Comparison of ENCODE assay signal across 10 cellular contexts in the genomic region with DNA sequence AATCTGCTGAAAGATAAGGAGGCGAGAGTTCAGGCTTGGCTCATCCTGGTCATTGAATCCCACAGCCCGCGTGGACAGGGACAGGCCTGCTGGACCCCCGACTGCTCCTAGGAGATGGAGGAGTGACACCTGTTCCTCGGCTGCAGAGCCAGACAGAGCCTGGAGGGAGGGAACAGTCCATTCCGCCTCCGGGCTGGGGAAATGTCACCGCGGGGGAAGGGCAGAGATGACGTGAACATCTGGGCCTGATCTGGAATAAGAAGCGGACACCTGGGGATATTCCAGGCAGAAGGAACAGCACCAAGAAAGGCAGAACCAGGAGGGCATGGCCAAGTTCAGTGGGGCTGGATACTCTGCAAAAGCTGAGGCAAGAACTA. TPM values are rescaled to one million over a fixed set of nuclear protein-coding genes. Genes with fewer than 3 reads are reported as not detected.
DNase-seq lines count a peak whose midpoint lies in the region; ATAC-seq and TF ChIP-seq lines count a peak whose summit lies in the region.
"Had no signal": no experiment of that assay in that cellular context is flagged by ENCODE, and none has a peak within 500 bp of the region (broad histone marks: within the 10 kb centered on the region; RNA-seq: fewer than 3 reads in every experiment).

No MANE protein-coding gene starts in this region.

- peak overlapping the region; percentile 61 for H3K27ac Mint-ChIP-seq in activated CD8-positive, alpha-beta T cell treated with anti-CD3 and anti-CD28 coated beads, Interleukin-2, amount 10 ng/mL, durations not matched to agents 7 days and 5 days

- intact Hi-C loops in heart right ventricle (cut with DNase I) (loop anchor here in 5 of 10 donors (5.0 to 10.0 kb wide), 6 partner anchors 39 to 468 kb away; partner anchors contain the start of genes ZNF785 (in 3 of the 5), ZNF688 (in 2 of the 5), ALDOA (in 1 of the 5) and SRCAP (in 1 of the 5)), left lung (cut with DNase I) (no loop called here), transverse colon (cut with DNase I; ENCODE audit: low total_unique reads) (no loop called here)

- H3K4me3 ChIP-seq in cardiac muscle cell, result peak overlapping the region; percentile 48
- H3K4me3 ChIP-seq in heart right ventricle, result peak overlapping the region in 2 of 10 donors; percentile 76 to 89
- peak overlapping the region in 1 of 2 donors; percentile 62 for H3K4me3 ChIP-seq in left lung
- H3K4me3 ChIP-seq in transverse colon, result peak overlapping the region in 1 of 4 donors; percentile 65
- H3K4me3 ChIP-seq in WERI-Rb-1 (ENCODE audit: low read depth, low read length), result no peak overlapping the region

- peaks cover 30% of the 10 kb centered on the region for H3K36me3 Mint-ChIP-seq in activated CD8-positive, alpha-beta T cell treated with anti-CD3 and anti-CD28 coated beads, Interleukin-2, amount 10 ng/mL, durations not matched to agents 7 days and 5 days (ENCODE audit: low read depth)

- WGBS in heart right ventricle, 2 donors, result 67 to 68% methylated on average over 11 of the region's 11 CpGs
- 74% methylated on average over 11 of the region's 11 CpGs; no CpG with 5 or more reads in 1 of the 2 donors for WGBS in transverse colon (ENCODE audit: low coverage in 1 of 2), 2 donors

- H3K36me3 ChIP-seq in cardiac muscle cell (no peaks in the 10 kb centered on the region), heart right ventricle (peaks cover 0 to 34% (median 18%) of the 10 kb centered on the region in 9 donors), left lung (peaks cover 0 to 26% of the 10 kb centered on the region in 2 donors), transverse colon (peaks cover 0 to 12% (median 4%) of the 10 kb centered on the region in 4 donors), WERI-Rb-1 (peaks cover 19% of the 10 kb centered on the region)

- no peak for ATAC-seq in heart right ventricle
- no peak for ATAC-seq in activated CD8-positive, alpha-beta T cell treated with anti-CD3 and anti-CD28 coated beads, Interleukin-2, amount 10 ng/mL, durations not matched to agents 7 days and 5 days
- ATAC-seq in left lung, result no peak

- in situ Hi-C loops in transverse colon (cut with MboI; ENCODE audit: low pct_ligation_motif_present in 1 of 4, low pct_unique_long_range_greater_than_20kb in 1 of 4, low sequenced_read_pairs in 3 of 4), result no loop called here

- H3K9me3 Mint-ChIP-seq in activated CD8-positive, alpha-beta T cell treated with anti-CD3 and anti-CD28 coated beads, Interleukin-2, amount 10 ng/mL, durations not matched to agents 7 days and 5 days (ENCODE audit: insufficient read depth), result no peaks in the 10 kb centered on the region

- H3K9me3 ChIP-seq in cardiac muscle cell (ENCODE audit: low read depth) (no peaks in the 10 kb centered on the region), heart right ventricle (no peaks in the 10 kb centered on the region), left lung (no peaks in the 10 kb centered on the region), transverse colon (no peaks in the 10 kb centered on the region), WERI-Rb-1 (ENCODE audit: severe bottlenecking) (no peaks in the 10 kb centered on the region)

- TF ChIP-seq CTCF in cardiac muscle cell (IDR thresholded peaks at IDR 0.05; ENCODE audit: low read depth, low read length) (no peak), heart right ventricle (IDR thresholded peaks at IDR 0.05) (no peak), left lung (IDR thresholded peaks at IDR 0.05) (no peak), transverse colon (IDR thresholded peaks at IDR 0.05) (no peak), WERI-Rb-1 (IDR thresholded peaks at IDR 0.05; ENCODE audit: low read depth, low read length) (no peak)

- H3K4me3 Mint-ChIP-seq in activated CD8-positive, alpha-beta T cell treated with anti-CD3 and anti-CD28 coated beads, Interleukin-2, amount 10 ng/mL, durations not matched to agents 7 days and 5 days, result peak overlapping the region; percentile 68

- CTCF ChIA-PET in activated CD8-positive, alpha-beta T cell treated with anti-CD3 and anti-CD28 coated beads, Interleukin-2, amount 10 ng/mL, durations not matched to agents 7 days and 5 days (lab: Charles Lee), result interaction anchor here (0.6 to 4.2 kb wide), 4 partner anchors 24 to 121 kb away, joined by 3 to 76 read pairs (median 43); partner anchors contain the start of genes DCTPP1 and ZNF764
- CTCF ChIA-PET in HEK293T (lab: Yijun Ruan, JAX), result interaction anchor here (2.4 kb wide), 1 partner anchor 103 kb away, joined by 8 read pairs; the partner anchor contains the start of gene DCTPP1

- H3K4me1 ChIP-seq in cardiac muscle cell (ENCODE audit: low read depth) (no peaks in the 10 kb centered on the region), heart right ventricle (peaks cover 0 to 43% (median 33%) of the 10 kb centered on the region in 9 donors), left lung (peaks cover 8 to 57% of the 10 kb centered on the region in 2 donors), transverse colon (peaks cover 12 to 40% (median 35%) of the 10 kb centered on the region in 4 donors)

- H3K27me3 Mint-ChIP-seq in activated CD8-positive, alpha-beta T cell treated with anti-CD3 and anti-CD28 coated beads, Interleukin-2, amount 10 ng/mL, durations not matched to agents 7 days and 5 days (ENCODE audit: low read depth), result no peaks in the 10 kb centered on the region

- no peak for DNase-seq in cardiac muscle cell (ENCODE audit: low read depth in 1 of 2, low spot score in 1 of 2)
- DNase-seq in heart right ventricle, result no peak
- no peak for DNase-seq in activated CD8-positive, alpha-beta T cell treated with anti-CD3 and anti-CD28 coated beads, Interleukin-2, amount 10 ng/mL, durations not matched to agents 7 days and 5 days
- peak in 1 of 2 donors; percentile 54 for DNase-seq in left lung
- no peak for DNase-seq in transverse colon
- DNase-seq in GDM1 (lab: John Stamatoyannopoulos, UW), result no peak
- DNase-seq in WERI-Rb-1, result no peak
- DNase-seq in HEK293T (ENCODE audit: extremely low spot score), result no peak
- DNase-seq: effector CD8-positive, alpha-beta T cell; islet precursor cell had no signal

- POLR2A ChIA-PET in activated CD8-positive, alpha-beta T cell treated with anti-CD3 and anti-CD28 coated beads, Interleukin-2, amount 10 ng/mL, durations not matched to agents 7 days and 5 days (lab: Charles Lee), result interaction anchor here (1.3 to 4.3 kb wide), 3 partner anchors 25 to 118 kb away, joined by 5 to 80 read pairs (median 19); partner anchors contain the start of genes PRR14, ZNF764 and ZNF785
- POLR2A ChIA-PET in HEK293T (lab: Yijun Ruan, JAX), result interaction anchor here (1.0 to 11.3 kb wide), 7 partner anchors 8 to 103 kb away, joined by 3 to 181 read pairs (median 37); partner anchors contain the start of genes DCTPP1, ZNF688, ZNF689 and ZNF764

- TF ChIP-seq EP300 in transverse colon (IDR thresholded peaks at IDR 0.05; ENCODE audit: low read depth), result no peak

- peak; percentile 15 for TF ChIP-seq POLR2A in transverse colon (IDR thresholded peaks at IDR 0.05)

- H3K27me3 ChIP-seq in cardiac muscle cell (no peaks in the 10 kb centered on the region), heart right ventricle (no peaks in the 10 kb centered on the region), left lung (no peaks in the 10 kb centered on the region), transverse colon (no peaks in the 10 kb centered on the region), WERI-Rb-1 (ENCODE audit: insufficient read depth, low read depth, severe bottlenecking) (no peaks in the 10 kb centered on the region)

- peaks cover 45% of the 10 kb centered on the region for H3K4me1 Mint-ChIP-seq in activated CD8-positive, alpha-beta T cell treated with anti-CD3 and anti-CD28 coated beads, Interleukin-2, amount 10 ng/mL, durations not matched to agents 7 days and 5 days (ENCODE audit: low read depth)

- H3K27ac ChIP-seq in cardiac muscle cell (no peak overlapping the region), heart right ventricle (peak overlapping the region in 5 of 10 donors; percentile 89 to 98 (median 98)), left lung (peak overlapping the region; percentile 91 to 94), transverse colon (peak overlapping the region; percentile 93 to 96 (median 95)), WERI-Rb-1 (no peak overlapping the region)

RNA-seq across cellular contexts. Expression of gene ZNF747, which starts 1.5 kb away (rescaled TPM):
- total RNA-seq in cardiac muscle cell (16.2 and 17.7 TPM in 2 replicates), heart right ventricle (10 to 100 TPM in 7 of 10 donors, 1 to 10 TPM in 3; 8.5 to 14.3 (median 10.7) TPM), left lung (10 to 100 TPM in 1 of 2 donors, 1 to 10 TPM in 1; 6.6 to 11.8 TPM), transverse colon (10 to 100 TPM; 16.0 to 25.7 (median 16.8) TPM)
- polyA plus RNA-seq in cardiac muscle cell (12.7 and 17.5 TPM in 2 replicates), heart right ventricle (1 to 10 TPM; 8.5 to 9.2 TPM)
- 10 to 100 TPM in 1 of 2 experiments, 1 to 10 TPM in 1; 8.9 to 10.8 TPM for total RNA-seq in activated CD8-positive, alpha-beta T cell treated with anti-CD3 and anti-CD28 coated beads, Interleukin-2, amount 10 ng/mL, durations not matched to agents 7 days and 5 days

RNA-seq across cellular contexts. Expression of gene ZNF768, which starts 6.8 kb away (rescaled TPM):
- 73.1 and 79.1 TPM in 2 replicates for total RNA-seq in cardiac muscle cell
- 19.4 and 31.0 TPM in 2 replicates for polyA plus RNA-seq in cardiac muscle cell
- total RNA-seq in heart right ventricle, result 10 to 100 TPM; 36.0 to 71.7 (median 43.3) TPM
- polyA plus RNA-seq in heart right ventricle, result 10 to 100 TPM; 51.8 to 75.1 TPM
- 1 to 10 TPM; 6.7 to 7.0 TPM for total RNA-seq in activated CD8-positive, alpha-beta T cell treated with anti-CD3 and anti-CD28 coated beads, Interleukin-2, amount 10 ng/mL, durations not matched to agents 7 days and 5 days
- 10 to 100 TPM; 26.1 to 26.4 TPM for total RNA-seq in left lung
- total RNA-seq in transverse colon, result 100 to 1,000 TPM in 1 of 4 donors, 10 to 100 TPM in 3; 54.7 to 116 (median 74.9) TPM

RNA-seq across cellular contexts. Expression of gene ZNF764, which starts 25.0 kb away (rescaled TPM):
- total RNA-seq in cardiac muscle cell (25.3 and 34.7 TPM in 2 replicates), heart right ventricle (10 to 100 TPM in 5 of 10 donors, 1 to 10 TPM in 5; 6.3 to 15.3 (median 10.3) TPM), left lung (1 to 10 TPM; 7.4 to 9.0 TPM), transverse colon (10 to 100 TPM; 17.9 to 48.0 (median 23.2) TPM)
- polyA plus RNA-seq in cardiac muscle cell (12.0 and 17.9 TPM in 2 replicates), heart right ventricle (10 to 100 TPM in 1 of 2 donors, 1 to 10 TPM in 1; 5.6 to 11.7 TPM)
- total RNA-seq in activated CD8-positive, alpha-beta T cell treated with anti-CD3 and anti-CD28 coated beads, Interleukin-2, amount 10 ng/mL, durations not matched to agents 7 days and 5 days, result 10 to 100 TPM; 15.2 to 15.4 TPM

RNA-seq across cellular contexts. Expression of gene ZNF688, which starts 38.4 kb away (rescaled TPM):
- total RNA-seq in cardiac muscle cell, result 18.3 and 22.0 TPM in 2 replicates
- polyA plus RNA-seq in cardiac muscle cell, result 12.4 and 25.0 TPM in 2 replicates
- 10 to 100 TPM in 7 of 10 donors, 1 to 10 TPM in 3; 6.3 to 16.2 (median 12.4) TPM for total RNA-seq in heart right ventricle
- polyA plus RNA-seq in heart right ventricle, result 10 to 100 TPM in 1 of 2 donors, 1 to 10 TPM in 1; 9.3 to 23.8 TPM
- total RNA-seq in activated CD8-positive, alpha-beta T cell treated with anti-CD3 and anti-CD28 coated beads, Interleukin-2, amount 10 ng/mL, durations not matched to agents 7 days and 5 days, result 10 to 100 TPM; 12.5 to 13.4 TPM
- 10 to 100 TPM; 11.8 to 12.3 TPM for total RNA-seq in left lung
- total RNA-seq in transverse colon, result 10 to 100 TPM; 22.9 to 64.3 (median 43.5) TPM

RNA-seq across cellular contexts. Expression of gene ZNF785, which starts 52.4 kb away (rescaled TPM):
- 19.3 and 25.5 TPM in 2 replicates for total RNA-seq in cardiac muscle cell
- polyA plus RNA-seq in cardiac muscle cell, result 12.0 and 12.9 TPM in 2 replicates
- 1 to 10 TPM; 2.8 to 8.4 (median 5.4) TPM for total RNA-seq in heart right ventricle
- polyA plus RNA-seq in heart right ventricle, result 1 to 10 TPM; 3.0 to 7.4 TPM
- 10 to 100 TPM; 11.7 to 13.7 TPM for total RNA-seq in activated CD8-positive, alpha-beta T cell treated with anti-CD3 and anti-CD28 coated beads, Interleukin-2, amount 10 ng/mL, durations not matched to agents 7 days and 5 days
- 10 to 100 TPM; 12.9 to 15.6 TPM for total RNA-seq in left lung
- total RNA-seq in transverse colon, result 100 to 1,000 TPM in 1 of 4 donors, 10 to 100 TPM in 3; 17.2 to 131 (median 20.5) TPM

Comparison
In these comparisons a context has a peak if more than half of its experiments do, and no peak if none do; other contexts are left out.
1. H3K27ac ChIP-seq: peak in left lung (2 of 2) and transverse colon (4 of 4); none in cardiac muscle cell (single experiment) and WERI-Rb-1 (single experiment).